Comparison of ENCODE assay signal across 1 cellular context in genomic region chr21:39379986-39380891, GRCh38.
TF ChIP-seq lines count a peak whose summit lies in the region.

No MANE protein-coding gene starts in this region.

TF ChIP-seq in HepG2, 621 proteins besides CTCF, POLR2A, EP300 and RAD21 (continued from another document and continues in another):
- TF ChIP-seq GTF2F1 (IDR thresholded peaks at IDR 0.05; ENCODE audit: low read length), result no peak
- TF ChIP-seq THRA (CRISPR knock-in tag; IDR thresholded peaks at IDR 0.05; ENCODE audit: borderline replicate concordance), result no peak
- TF ChIP-seq ZMYM4 (CRISPR knock-in tag; IDR thresholded peaks at IDR 0.05), result no peak; the same call in 1 of the 2 replicates
- peak; percentile 66 for TF ChIP-seq DRAP1 (CRISPR knock-in tag; IDR thresholded peaks at IDR 0.05)
- TF ChIP-seq SIN3A (IDR thresholded peaks at IDR 0.05; ENCODE audit: borderline replicate concordance, low read depth, low read length), result 0 out of 2 replicates have a peak, but pooled peaks have one; percentile 72
- no peak for TF ChIP-seq HNF4G (IDR thresholded peaks at IDR 0.05; ENCODE audit: borderline replicate concordance, low read depth, low read length)
- no peak for TF ChIP-seq HNF4G (CRISPR knock-in tag; IDR thresholded peaks at IDR 0.05; ENCODE audit: borderline replicate concordance, low read depth)
- no peak for TF ChIP-seq LCORL (IDR thresholded peaks at IDR 0.05)
- TF ChIP-seq LCORL (CRISPR knock-in tag; IDR thresholded peaks at IDR 0.05), result peak; percentile 34; the same call in 1 of the 2 replicates
- no peak for TF ChIP-seq GPN1 (CRISPR knock-in tag; IDR thresholded peaks at IDR 0.05; ENCODE audit: borderline replicate concordance)
- no peak for TF ChIP-seq ZNF280B (CRISPR knock-in tag; IDR thresholded peaks at IDR 0.05; ENCODE audit: borderline replicate concordance)
- TF ChIP-seq ZNF784 (CRISPR knock-in tag; IDR thresholded peaks at IDR 0.05; ENCODE audit: borderline replicate concordance), result peak; percentile 62; the same call in 1 of the 2 replicates
- TF ChIP-seq ZNF20 (CRISPR knock-in tag; IDR thresholded peaks at IDR 0.05), result no peak
- TF ChIP-seq NBN (conservative IDR thresholded peaks at IDR 0.05), result no peak
- TF ChIP-seq THYN1 (CRISPR knock-in tag; IDR thresholded peaks at IDR 0.05; ENCODE audit: borderline replicate concordance, low read depth), result no peak
- no peak for TF ChIP-seq CHD4 (IDR thresholded peaks at IDR 0.05; ENCODE audit: borderline replicate concordance, low read length)
- TF ChIP-seq ASH2L (IDR thresholded peaks at IDR 0.05; ENCODE audit: insufficient read length, low read depth, low read length), result no peak
- TF ChIP-seq ZSCAN29 (CRISPR knock-in tag; conservative IDR thresholded peaks at IDR 0.05), result 0 out of 2 replicates have a peak, but pooled peaks have one; percentile 38
- TF ChIP-seq ZNF576 (CRISPR knock-in tag; IDR thresholded peaks at IDR 0.05), result no peak
- no peak for TF ChIP-seq KAT7 (CRISPR knock-in tag; IDR thresholded peaks at IDR 0.05; ENCODE audit: borderline replicate concordance)
- TF ChIP-seq ZNF354B (CRISPR knock-in tag; IDR thresholded peaks at IDR 0.05), result no peak
- no peak for TF ChIP-seq GRHL1 (CRISPR knock-in tag; conservative IDR thresholded peaks at IDR 0.05)
- TF ChIP-seq ZNF343 (CRISPR knock-in tag; IDR thresholded peaks at IDR 0.05), result no peak
- no peak for TF ChIP-seq ZNF274 (CRISPR knock-in tag; IDR thresholded peaks at IDR 0.05)
- no peak for TF ChIP-seq PCBP2 (optimal IDR thresholded peaks at IDR 0.05; ENCODE audit: low read depth, low read length, poor library complexity, severe bottlenecking)
- TF ChIP-seq ZNF841 (CRISPR knock-in tag; IDR thresholded peaks at IDR 0.05; ENCODE audit: borderline replicate concordance), result no peak
- TF ChIP-seq ELF3 (CRISPR knock-in tag; IDR thresholded peaks at IDR 0.05), result peak; percentile 50; the same call in 1 of the 2 replicates
- TF ChIP-seq ZBTB21 (CRISPR knock-in tag; IDR thresholded peaks at IDR 0.05), result no peak
- TF ChIP-seq ZNF792 (CRISPR knock-in tag; IDR thresholded peaks at IDR 0.05), result no peak
- peak; percentile 40 for TF ChIP-seq YY1 (IDR thresholded peaks at IDR 0.05; ENCODE audit: insufficient read depth, insufficient replicate concordance, low read depth, low read length)
- no peak for TF ChIP-seq ZFP90 (CRISPR knock-in tag; IDR thresholded peaks at IDR 0.05; ENCODE audit: borderline replicate concordance)
- no peak for TF ChIP-seq NFE2L1 (CRISPR knock-in tag; IDR thresholded peaks at IDR 0.05; ENCODE audit: borderline replicate concordance)
- TF ChIP-seq REXO4 (CRISPR knock-in tag; IDR thresholded peaks at IDR 0.05; ENCODE audit: borderline replicate concordance), result no peak
- no peak for TF ChIP-seq ZNF770 (CRISPR knock-in tag; IDR thresholded peaks at IDR 0.05)
- no peak for TF ChIP-seq ZNF33B (CRISPR knock-in tag; IDR thresholded peaks at IDR 0.05)
- TF ChIP-seq RBFOX2 (IDR thresholded peaks at IDR 0.05; ENCODE audit: low read depth, low read length), result peak; percentile 89
- no peak for TF ChIP-seq ZNF780A (CRISPR knock-in tag; IDR thresholded peaks at IDR 0.05)
- no peak for TF ChIP-seq REST (IDR thresholded peaks at IDR 0.05; ENCODE audit: borderline replicate concordance in 1 of 2, low read depth in 1 of 2, low read length in 2 of 2)
- peak; percentile 68; the same call in 1 of the 2 replicates for TF ChIP-seq TFDP1 (CRISPR knock-in tag; IDR thresholded peaks at IDR 0.05; ENCODE audit: borderline replicate concordance)
- no peak for TF ChIP-seq MAZ (IDR thresholded peaks at IDR 0.05; ENCODE audit: borderline replicate concordance, low read depth, low read length)
- TF ChIP-seq MAZ (CRISPR knock-in tag; IDR thresholded peaks at IDR 0.05; ENCODE audit: low read depth), result no peak
- TF ChIP-seq PRPF4 (IDR thresholded peaks at IDR 0.05; ENCODE audit: low read depth, low read length, poor library complexity, severe bottlenecking), result no peak
- no peak for TF ChIP-seq HOXA7 (CRISPR knock-in tag; IDR thresholded peaks at IDR 0.05)
